Comparison of ENCODE assay signal across 2 cellular contexts in the genomic region with DNA sequence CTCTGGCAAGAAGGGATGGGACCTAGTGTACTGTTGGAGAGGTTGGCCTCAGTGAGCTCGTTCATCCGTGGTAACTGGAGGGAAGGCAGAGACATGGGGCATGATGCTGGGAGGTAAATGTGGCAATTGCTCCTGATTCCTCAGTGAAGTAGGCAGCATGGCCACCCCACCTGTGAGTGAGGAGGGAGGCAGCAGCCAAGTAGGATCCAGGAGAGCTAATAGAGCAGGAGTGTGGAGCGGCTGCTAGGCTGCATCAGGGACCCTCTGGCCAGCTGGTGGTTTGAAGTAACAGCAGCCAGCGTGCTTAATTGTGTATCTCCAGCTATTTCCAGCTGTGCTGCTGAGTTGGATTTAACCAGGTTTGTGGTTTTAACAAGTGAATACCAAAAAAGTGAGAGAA.
TF ChIP-seq lines count a peak whose summit lies in the region.

No MANE protein-coding gene starts in this region.

TF ChIP-seq in IMR-90, 13 proteins besides CTCF, POLR2A, EP300 and RAD21:
- TF ChIP-seq MXI1 (IDR thresholded peaks at IDR 0.05; ENCODE audit: borderline replicate concordance, low read depth, low read length), result no peak
- TF ChIP-seq CHD1 (IDR thresholded peaks at IDR 0.05; ENCODE audit: low read depth, low read length), result no peak
- no peak for TF ChIP-seq FOS (IDR thresholded peaks at IDR 0.05; ENCODE audit: low read depth, low read length)
- TF ChIP-seq NFE2L2 (IDR thresholded peaks at IDR 0.05; ENCODE audit: low read depth, low read length), result no peak
- no peak for TF ChIP-seq MAZ (IDR thresholded peaks at IDR 0.05; ENCODE audit: borderline replicate concordance, low read depth, low read length)
- TF ChIP-seq, protein P1, sequence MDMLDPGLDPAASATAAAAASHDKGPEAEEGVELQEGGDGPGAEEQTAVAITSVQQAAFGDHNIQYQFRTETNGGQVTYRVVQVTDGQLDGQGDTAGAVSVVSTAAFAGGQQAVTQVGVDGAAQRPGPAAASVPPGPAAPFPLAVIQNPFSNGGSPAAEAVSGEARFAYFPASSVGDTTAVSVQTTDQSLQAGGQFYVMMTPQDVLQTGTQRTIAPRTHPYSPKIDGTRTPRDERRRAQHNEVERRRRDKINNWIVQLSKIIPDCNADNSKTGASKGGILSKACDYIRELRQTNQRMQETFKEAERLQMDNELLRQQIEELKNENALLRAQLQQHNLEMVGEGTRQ (IDR thresholded peaks at IDR 0.05; ENCODE audit: low read depth, low read length), result no peak
- TF ChIP-seq CEBPB (IDR thresholded peaks at IDR 0.05; ENCODE audit: low read depth, low read length), result no peak
- no peak for TF ChIP-seq BHLHE40 (IDR thresholded peaks at IDR 0.05; ENCODE audit: low read depth, low read length)
- no peak for TF ChIP-seq SMC3 (IDR thresholded peaks at IDR 0.05; ENCODE audit: low read depth, low read length)
- no peak for TF ChIP-seq RFX5 (IDR thresholded peaks at IDR 0.05; ENCODE audit: low read depth, low read length)
- TF ChIP-seq RCOR1 (IDR thresholded peaks at IDR 0.05; ENCODE audit: insufficient replicate concordance, low read length), result no peak
- TF ChIP-seq ELK1 (IDR thresholded peaks at IDR 0.05; ENCODE audit: borderline replicate concordance, low read depth, low read length), result no peak
- TF ChIP-seq MAFK (IDR thresholded peaks at IDR 0.05; ENCODE audit: low read depth, low read length), result no peak

TF ChIP-seq in H1, 55 proteins besides CTCF, POLR2A, EP300 and RAD21:
- TF ChIP-seq GABPA (IDR thresholded peaks at IDR 0.05; ENCODE audit: borderline replicate concordance, insufficient read depth, low read length) (no peak), ZNF274 (IDR thresholded peaks at IDR 0.05; ENCODE audit: borderline replicate concordance, extremely low read depth, low read length) (no peak), SIRT6 (IDR thresholded peaks at IDR 0.05; ENCODE audit: low read length) (no peak), EZH2 (IDR thresholded peaks at IDR 0.05; ENCODE audit: low read depth, low read length, severe bottlenecking) (no peak), JUN (IDR thresholded peaks at IDR 0.05; ENCODE audit: low read depth, low read length) (no peak)
TF ChIP-seq in H1: peak in this region for 0.
